In the genomic region with DNA sequence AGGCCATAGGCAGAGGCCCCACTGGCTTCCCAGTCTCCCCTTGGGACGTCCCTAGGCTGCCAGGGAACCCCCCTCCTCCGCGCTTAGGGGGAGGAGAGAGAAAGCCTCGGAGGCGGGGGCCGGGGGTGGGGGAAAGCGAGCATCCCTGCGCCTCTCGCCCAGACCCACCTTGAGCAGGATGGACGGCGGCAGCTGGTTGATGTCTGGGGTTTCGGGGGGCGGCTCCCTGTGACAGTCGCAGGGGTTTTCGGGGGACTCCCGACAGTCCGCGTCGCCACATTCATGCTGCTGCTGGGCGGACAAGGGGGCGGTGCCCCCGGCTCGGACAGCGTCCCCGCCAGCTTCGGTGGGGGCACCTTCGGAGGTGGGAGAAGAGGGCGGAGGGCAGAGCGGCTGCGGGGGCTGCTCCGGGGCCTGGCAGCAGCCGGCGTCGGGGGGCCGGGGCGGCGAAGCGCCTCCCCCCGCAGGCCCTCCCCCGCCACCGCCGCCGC, we compare ENCODE assay signal across 8 cellular contexts. TPM values are rescaled to one million over a fixed set of nuclear protein-coding genes. Genes with fewer than 3 reads are reported as not detected.
DNase-seq lines count a peak whose midpoint lies in the region; ATAC-seq, FAIRE-seq and TF ChIP-seq lines count a peak whose summit lies in the region.

No MANE protein-coding gene starts in this region.

- H3K36me3 ChIP-seq in HCT116 (ENCODE audit: control insufficient read depth in 1 of 2, insufficient read depth in 2 of 2, low read length in 2 of 2) (no peaks in the 10 kb centered on the region), endothelial cell of umbilical vein (ENCODE audit: control insufficient read depth in 2 of 2, extremely low read depth in 1 of 2, insufficient read depth in 2 of 2, low read length in 2 of 2) (no peaks in the 10 kb centered on the region), muscle layer of duodenum (ENCODE audit: control insufficient read depth in 1 of 2, insufficient read depth in 2 of 2, low read length in 2 of 2) (peaks cover 0 to 10% of the 10 kb centered on the region in 2 donors)

- TF ChIP-seq CTCF in HCT116 (IDR thresholded peaks at IDR 0.05 in 2 of 3, conservative IDR thresholded peaks at IDR 0.05 in 1 of 3; ENCODE audit: borderline replicate concordance in 1 of 3, insufficient read depth in 1 of 3, low read depth in 2 of 3, low read length in 2 of 3) (no peak), endothelial cell of umbilical vein (IDR thresholded peaks at IDR 0.05; ENCODE audit: extremely low read depth in 1 of 2, insufficient read depth in 1 of 2, low read depth in 1 of 2, low read length in 2 of 2) (no peak)

- POLR2A ChIA-PET in HCT116 (lab: Charles Lee) (no interaction called here), endothelial cell of umbilical vein (lab: Charles Lee) (no interaction called here)

- H3K9me3 ChIP-seq in HCT116 (ENCODE audit: control insufficient read depth in 1 of 2, insufficient read depth in 1 of 2, low read depth in 1 of 2, low read length in 2 of 2) (peaks cover 0 to 4% of the 10 kb centered on the region in 2 experiments; a peak in 2 of 4 replicates), endothelial cell of umbilical vein (replicated peaks; ENCODE audit: control insufficient read depth, insufficient read depth, low read length) (no peaks in the 10 kb centered on the region), muscle layer of duodenum (ENCODE audit: control insufficient read depth in 1 of 2, low read length in 2 of 2) (peaks cover 6% of the 10 kb centered on the region in 2 donors)

- DNase-seq in NCI-H1092 treated with DMSO at 0.1 percent for 48 hours (lab: John Stamatoyannopoulos, UW): peak; percentile 4
- DNase-seq in NCI-H1092 (lab: John Stamatoyannopoulos, UW): no peak
- no peak for DNase-seq in HCT116 (ENCODE audit: low read depth, low spot score)
- DNase-seq in NCI-H1105 (lab: John Stamatoyannopoulos, UW): peak; percentile 9
- peak; percentile 17 to 43 (median 27) for DNase-seq in activated CD8-positive, alpha-beta memory T cell treated with anti-CD3 and anti-CD28 coated beads for 48 hours (ENCODE audit: low read depth in 2 of 3, low spot score in 2 of 3)
- peak; percentile 37 for DNase-seq in endothelial cell of umbilical vein (ENCODE audit: low read depth, low spot score)
- peak in 5 of 6 experiments; percentile 22 to 58 (median 50) for DNase-seq in stimulated activated naive CD4-positive, alpha-beta T cell (lab: John Stamatoyannopoulos, UW)

- CTCF ChIA-PET in HCT116 (lab: Charles Lee) (no interaction called here), endothelial cell of umbilical vein (lab: Charles Lee) (interaction anchor here (1.0 to 1.7 kb wide), 2 partner anchors 120 to 122 kb away, joined by 3 to 8 read pairs; no protein-coding TSS in a partner anchor)

- BruUV-seq in HCT116 (replicated peaks; lab: Mats Ljungman, UMichigan): no TSS peak
- BruUV-seq in endothelial cell of umbilical vein (replicated peaks; lab: Mats Ljungman, UMichigan): no TSS peak

- H3K4me1 ChIP-seq in HCT116 (ENCODE audit: control insufficient read depth in 1 of 2, insufficient read depth in 2 of 2, low read length in 2 of 2) (peaks cover 7 to 19% of the 10 kb centered on the region in 2 experiments), endothelial cell of umbilical vein (ENCODE audit: control insufficient read depth, extremely low read depth, insufficient read depth, low read length) (peaks cover 17% of the 10 kb centered on the region), muscle layer of duodenum (ENCODE audit: control insufficient read depth in 1 of 2, insufficient read depth in 2 of 2, low read length in 2 of 2) (peaks cover 8 to 11% of the 10 kb centered on the region in 2 donors)

- H2AFZ ChIP-seq in HCT116 (ENCODE audit: low read depth, low read length, poor library complexity, severe bottlenecking) (peak overlapping the region; percentile 63), endothelial cell of umbilical vein (ENCODE audit: low read depth, low read length) (peak overlapping the region; percentile 50)

- ATAC-seq in HCT116: peak; percentile 18

- no peak for FAIRE-seq in endothelial cell of umbilical vein (lab: Jason Lieb, UNC)

- 0 out of 2 replicates have a peak, but pooled peaks cover 3% of the 10 kb centered on the region for H3K79me2 ChIP-seq in HCT116 (ENCODE audit: insufficient read depth, low read length)
- no peaks in the 10 kb centered on the region for H3K79me2 ChIP-seq in endothelial cell of umbilical vein (ENCODE audit: control insufficient read depth, insufficient read depth, low read length)

- H3K27ac ChIP-seq in HCT116 (ENCODE audit: low read depth, low read length) (peak overlapping the region; percentile 95; the same call in 1 of the 2 replicates), endothelial cell of umbilical vein (ENCODE audit: insufficient read depth, low read depth, low read length) (no peak overlapping the region), muscle layer of duodenum (ENCODE audit: low read length) (no peak overlapping the region)

- dilution Hi-C loops in endothelial cell of umbilical vein (cut with MboI; ENCODE audit: extremely low pct_ligation_motif_present, low sequenced_read_pairs): no loop called here

- H3K9ac ChIP-seq in HCT116 (ENCODE audit: low read length): peak overlapping the region; percentile 82
- peak overlapping the region; percentile 85 for H3K9ac ChIP-seq in endothelial cell of umbilical vein (replicated peaks; ENCODE audit: extremely low read depth, insufficient read depth, low read length)

- H3K4me2 ChIP-seq in HCT116 (ENCODE audit: low read length): peak overlapping the region; percentile 80
- peak overlapping the region; percentile 61 for H3K4me2 ChIP-seq in endothelial cell of umbilical vein (ENCODE audit: insufficient read depth, low read length)

- H3K9me2 ChIP-seq in HCT116 (ENCODE audit: insufficient read depth): no peaks in the 10 kb centered on the region

- intact Hi-C loops in HCT116 (cut with micrococcal nuclease) (no loop called here), endothelial cell of umbilical vein (cut with micrococcal nuclease) (loop anchor here (5.0 kb wide), 2 partner anchors 367 to 1307 kb away; partner anchors contain the start of genes FER and MAN2A1)

- H3K4me3 ChIP-seq in HCT116 (replicated peaks in 1 of 2; ENCODE audit: low read depth in 1 of 2, low read length in 2 of 2) (peak overlapping the region; percentile 72 to 74), endothelial cell of umbilical vein (replicated peaks in 1 of 3; ENCODE audit: insufficient read depth in 1 of 3, low read depth in 1 of 3, low read length in 3 of 3) (peak overlapping the region; percentile 74 to 99 (median 87)), muscle layer of duodenum (ENCODE audit: low read depth in 1 of 2, low read length in 2 of 2) (peak overlapping the region; percentile 63 to 92)

- no peaks in the 10 kb centered on the region for H3K9me1 ChIP-seq in endothelial cell of umbilical vein (replicated peaks; ENCODE audit: control insufficient read depth, extremely low read depth, insufficient read depth, low read length)

- no peak for TF ChIP-seq RAD21 in HCT116 (IDR thresholded peaks at IDR 0.05; ENCODE audit: low read depth)

- H4K20me1 ChIP-seq in HCT116 (ENCODE audit: insufficient read depth): no peaks in the 10 kb centered on the region
- H4K20me1 ChIP-seq in endothelial cell of umbilical vein (replicated peaks; ENCODE audit: control insufficient read depth, extremely low read depth, insufficient read depth, low read length): no peaks in the 10 kb centered on the region

- RAD21 ChIA-PET in HCT116 (lab: Charles Lee; ENCODE audit: low non-redundant PET in 1 of 2, low total read pairs in 2 of 2, uncharacterized antibody in 2 of 2, unreplicated experiment in 2 of 2): no interaction called here

- TF ChIP-seq POLR2A in HCT116 (IDR thresholded peaks at IDR 0.05; ENCODE audit: borderline replicate concordance, extremely low read depth, insufficient read depth, insufficient read length) (no peak), endothelial cell of umbilical vein (IDR thresholded peaks at IDR 0.05; ENCODE audit: low read depth, low read length) (no peak)

- H3K27me3 ChIP-seq in HCT116 (ENCODE audit: insufficient read depth, low read length) (no peaks in the 10 kb centered on the region), endothelial cell of umbilical vein (ENCODE audit: control insufficient read depth in 2 of 2, insufficient read depth in 2 of 2, low read length in 2 of 2) (no peaks in the 10 kb centered on the region), muscle layer of duodenum (ENCODE audit: low read depth, low read length) (no peaks in the 10 kb centered on the region)

TF ChIP-seq in HCT116, 20 proteins besides CTCF, POLR2A, EP300 and RAD21 (continues in another document):
- TF ChIP-seq FOSL1 (IDR thresholded peaks at IDR 0.05; ENCODE audit: low read depth) (no peak), SP1 (IDR thresholded peaks at IDR 0.05; ENCODE audit: low read depth) (no peak), EGR1 (IDR thresholded peaks at IDR 0.05; ENCODE audit: low read depth) (0 out of 2 replicates have a peak, but pooled peaks have one; percentile 37), JUND (IDR thresholded peaks at IDR 0.05) (no peak), CBX3 (IDR thresholded peaks at IDR 0.05; ENCODE audit: low read depth) (no peak)
- TF ChIP-seq, protein P1, sequence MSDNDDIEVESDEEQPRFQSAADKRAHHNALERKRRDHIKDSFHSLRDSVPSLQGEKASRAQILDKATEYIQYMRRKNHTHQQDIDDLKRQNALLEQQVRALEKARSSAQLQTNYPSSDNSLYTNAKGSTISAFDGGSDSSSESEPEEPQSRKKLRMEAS (IDR thresholded peaks at IDR 0.05): no peak

TF ChIP-seq in endothelial cell of umbilical vein, 7 proteins besides CTCF, POLR2A, EP300 and RAD21 (continues in another document):
- no peak for TF ChIP-seq GATA2 (IDR thresholded peaks at IDR 0.05; ENCODE audit: insufficient read depth, insufficient read length, low read depth, low read length)
- no peak for TF ChIP-seq FOS (IDR thresholded peaks at IDR 0.05; ENCODE audit: borderline replicate concordance, insufficient read depth, low read length)
- TF ChIP-seq, protein P1 (IDR thresholded peaks at IDR 0.05; ENCODE audit: insufficient read depth, insufficient read length): no peak
- TF ChIP-seq EZH2 (IDR thresholded peaks at IDR 0.05; ENCODE audit: borderline replicate concordance, low read depth, low read length, severe bottlenecking): no peak

RNA-seq across cellular contexts. Expression of gene FBXL17, which starts 1.3 kb away (rescaled TPM):
- 9.4 TPM for total RNA-seq in HCT116 (2021; ENCODE audit: unreplicated experiment)
- 6.3 and 7.0 TPM in 2 replicates for polyA plus RNA-seq in HCT116 (2012)
- total RNA-seq in endothelial cell of umbilical vein: 8.8 and 13.9 TPM in 2 replicates
- polyA plus RNA-seq in endothelial cell of umbilical vein: 1.4 and 2.7 TPM in 2 replicates
- polyA plus RNA-seq in endothelial cell of umbilical vein (2011; cell fraction: cytosol; rRNA removed): 2.4 and 2.5 TPM in 2 replicates
- 4.0 and 4.5 TPM in 2 replicates for polyA plus RNA-seq in endothelial cell of umbilical vein (2011; cell fraction: nucleus; rRNA removed)
- polyA plus RNA-seq in endothelial cell of umbilical vein (2012): 5.5 and 7.5 TPM in 2 replicates
- polyA minus RNA-seq in endothelial cell of umbilical vein: 8.7 and 14.5 TPM in 2 replicates
- polyA minus RNA-seq in endothelial cell of umbilical vein (2011; cell fraction: cytosol; rRNA and poly(A)+ RNA removed): 5.9 TPM
- polyA minus RNA-seq in endothelial cell of umbilical vein (2011; cell fraction: nucleus; rRNA and poly(A)+ RNA removed): 28.4 and 39.7 TPM in 2 replicates

Comparison
In these comparisons a context has a peak if more than half of its experiments do, and no peak if none do; other contexts are left out.
1. DNase-seq: peak in NCI-H1092 treated with DMSO at 0.1 percent for 48 hours (single experiment), NCI-H1105 (single experiment), activated CD8-positive, alpha-beta memory T cell treated with anti-CD3 and anti-CD28 coated beads for 48 hours (3 of 3), endothelial cell of umbilical vein (single experiment) and stimulated activated naive CD4-positive, alpha-beta T cell (5 of 6); none in NCI-H1092 (single experiment) and HCT116 (single experiment).
2. Peak in every context shown above with its lines, with median percentiles within 50 percentile points of each other: H3K4me3 ChIP-seq.